Comparison of ENCODE assay signal across 11 cellular contexts in genomic region chr13:48043789-48044503, GRCh38. TPM values are rescaled to one million over a fixed set of nuclear protein-coding genes. Genes with fewer than 3 reads are reported as not detected.
A peak's percentile ranks its signal among the peaks of the same experiment; 100 is the strongest.
DNase-seq lines count a peak whose midpoint lies in the region; ATAC-seq and TF ChIP-seq lines count a peak whose summit lies in the region.
"Had no signal": no experiment of that assay in that cellular context is flagged by ENCODE, and none has a peak within 500 bp of the region (broad histone marks: within the 10 kb centered on the region; RNA-seq: fewer than 3 reads in every experiment).

No MANE protein-coding gene starts in this region.

- peaks cover 34% of the 10 kb centered on the region for H3K4me1 Mint-ChIP-seq in activated CD8-positive, alpha-beta T cell treated with anti-CD3 and anti-CD28 coated beads for 36 hours (ENCODE audit: low read depth)

- no peak for TF ChIP-seq CTCF in activated CD8-positive, alpha-beta T cell treated with anti-CD3 and anti-CD28 coated beads for 36 hours (IDR thresholded peaks at IDR 0.05)
- no peak for TF ChIP-seq CTCF in tibial nerve (IDR thresholded peaks at IDR 0.05)

- peak overlapping the region; percentile 85 for H3K27ac Mint-ChIP-seq in activated CD8-positive, alpha-beta T cell treated with anti-CD3 and anti-CD28 coated beads for 36 hours

- no peak for TF ChIP-seq POLR2A in tibial nerve (IDR thresholded peaks at IDR 0.05)

- CTCF ChIA-PET in activated CD8-positive, alpha-beta T cell treated with anti-CD3 and anti-CD28 coated beads for 36 hours (lab: Charles Lee): interaction anchor here (0.7 to 1.4 kb wide), 3 partner anchors 23 to 1213 kb away, joined by 3 to 6 read pairs (median 5); partner anchors contain the start of gene MED4

- no peaks in the 10 kb centered on the region for H3K27me3 Mint-ChIP-seq in activated CD8-positive, alpha-beta T cell treated with anti-CD3 and anti-CD28 coated beads for 36 hours

- in situ Hi-C loops in ACHN (cut with HindIII; ENCODE audit: low pct_ligation_motif_present, low pct_unique_long_range_greater_than_20kb, low sequenced_read_pairs): no loop called here

- intact Hi-C loops in activated CD8-positive, alpha-beta T cell treated with anti-CD3 and anti-CD28 coated beads for 36 hours (cut with micrococcal nuclease): no loop called here

- no peak overlapping the region for H3K27ac ChIP-seq in tibial nerve
- H3K27ac ChIP-seq: body of pancreas had no signal

- no peaks in the 10 kb centered on the region for H3K9me3 ChIP-seq in tibial nerve
- H3K9me3 ChIP-seq: body of pancreas had no signal

- H3K27me3 ChIP-seq in tibial nerve: no peaks in the 10 kb centered on the region
- H3K27me3 ChIP-seq: body of pancreas had no signal

- no peak overlapping the region for H3K4me3 Mint-ChIP-seq in activated CD8-positive, alpha-beta T cell treated with anti-CD3 and anti-CD28 coated beads for 36 hours

- peak; percentile 42 for DNase-seq in ACHN
- DNase-seq in activated CD8-positive, alpha-beta T cell treated with anti-CD3 and anti-CD28 coated beads for 36 hours: no peak
- DNase-seq in fibroblast of the conjunctiva (ENCODE audit: low read depth): peak; percentile 38
- DNase-seq in tibial nerve (ENCODE audit: low spot score in 2 of 2): no peak
- DNase-seq in NCI-H526 treated with DMSO at 0.1 percent for 48 hours (lab: John Stamatoyannopoulos, UW): no peak
- DNase-seq: body of pancreas, Calu3, nucleus accumbens had no signal

- ATAC-seq in GM18868 (IDR thresholded peaks at IDR 0.05; ENCODE audit: unreplicated experiment) (peak; percentile 60), HG02642 (IDR thresholded peaks at IDR 0.05; ENCODE audit: poor library complexity, unreplicated experiment) (no peak), GM21529 (IDR thresholded peaks at IDR 0.05; ENCODE audit: unreplicated experiment) (no peak)
- peak; percentile 88 for ATAC-seq in activated CD8-positive, alpha-beta T cell treated with anti-CD3 and anti-CD28 coated beads for 36 hours
- ATAC-seq: body of pancreas had no signal

- no peaks in the 10 kb centered on the region for H3K9me3 Mint-ChIP-seq in activated CD8-positive, alpha-beta T cell treated with anti-CD3 and anti-CD28 coated beads for 36 hours

- no peak for TF ChIP-seq EP300 in tibial nerve (IDR thresholded peaks at IDR 0.05)

- POLR2A ChIA-PET in activated CD8-positive, alpha-beta T cell treated with anti-CD3 and anti-CD28 coated beads for 36 hours (lab: Charles Lee): interaction anchor here (0.7 to 1.2 kb wide), 2 partner anchors 55 to 1762 kb away, joined by 3 to 4 read pairs; no protein-coding TSS in a partner anchor

- H3K4me1 ChIP-seq in tibial nerve: peaks cover 0 to under 1% (median 0%) of the 10 kb centered on the region in 4 donors

- no peak overlapping the region for H3K4me3 ChIP-seq in tibial nerve
- H3K4me3 ChIP-seq: body of pancreas had no signal

- H3K36me3 Mint-ChIP-seq in activated CD8-positive, alpha-beta T cell treated with anti-CD3 and anti-CD28 coated beads for 36 hours (ENCODE audit: low read depth): peaks cover 36% of the 10 kb centered on the region

- H3K36me3 ChIP-seq in tibial nerve: peaks cover 0 to 47% (median 0%) of the 10 kb centered on the region in 3 donors

RNA-seq across cellular contexts. Expression of gene NUDT15, which starts 6.4 kb away (rescaled TPM):
- total RNA-seq in activated CD8-positive, alpha-beta T cell treated with anti-CD3 and anti-CD28 coated beads for 36 hours: 10 to 100 TPM; 22.8 to 23.5 TPM
- total RNA-seq in tibial nerve: 10 to 100 TPM in 1 of 4 donors, 1 to 10 TPM in 3; 3.3 to 10.7 (median 4.8) TPM

RNA-seq across cellular contexts. Expression of gene SUCLA2, which starts 42.9 kb away (rescaled TPM):
- 10 to 100 TPM; 42.2 to 44.7 TPM for total RNA-seq in activated CD8-positive, alpha-beta T cell treated with anti-CD3 and anti-CD28 coated beads for 36 hours
- total RNA-seq in tibial nerve: 10 to 100 TPM; 35.7 to 45.6 (median 41.3) TPM

RNA-seq across cellular contexts. Expression of gene MED4, which starts 51.0 kb away (rescaled TPM):
- total RNA-seq in activated CD8-positive, alpha-beta T cell treated with anti-CD3 and anti-CD28 coated beads for 36 hours: 10 to 100 TPM; 53.6 to 57.2 TPM
- total RNA-seq in tibial nerve: 10 to 100 TPM; 27.0 to 41.0 (median 31.4) TPM

Comparison
In these comparisons a context has a peak if more than half of its experiments do, and no peak if none do; other contexts are left out.
1. DNase-seq: peak in ACHN (single experiment) and fibroblast of the conjunctiva (single experiment); none in activated CD8-positive, alpha-beta T cell treated with anti-CD3 and anti-CD28 coated beads for 36 hours (single experiment), tibial nerve (0 of 2) and NCI-H526 treated with DMSO at 0.1 percent for 48 hours (single experiment).
2. ATAC-seq: peak in GM18868 (single experiment) and activated CD8-positive, alpha-beta T cell treated with anti-CD3 and anti-CD28 coated beads for 36 hours (single experiment); none in HG02642 (single experiment) and GM21529 (single experiment).